Comparison of ENCODE assay signal across 8 cellular contexts in genomic region chr17:68019675-68020450, GRCh38.
A peak's percentile ranks its signal among the peaks of the same experiment; 100 is the strongest.
DNase-seq lines count a peak whose midpoint lies in the region; ATAC-seq lines count a peak whose summit lies in the region.

No MANE protein-coding gene starts in this region.

- ATAC-seq in GM18861 (IDR thresholded peaks at IDR 0.05; ENCODE audit: unreplicated experiment) (peak; percentile 93), HG03095 (IDR thresholded peaks at IDR 0.05; ENCODE audit: unreplicated experiment) (peak; percentile 96)

- DNase-seq in ACHN (peak; percentile 96), NCI-H2107 treated with DMSO at 0.1 percent for 48 hours (lab: John Stamatoyannopoulos, UW; ENCODE audit: unreplicated experiment) (peak; percentile 75), UCSD-AML1 (lab: John Stamatoyannopoulos, UW; ENCODE audit: unreplicated experiment) (peak; percentile 98), brain pericyte (ENCODE audit: low read depth, low spot score) (peak; percentile 94), skeletal muscle cell (ENCODE audit: low read depth) (peak; percentile 84)

- peak overlapping the region; percentile 72 for H3K4me3 ChIP-seq in iPS-11a (ENCODE audit: low read depth, low read length)
- peak overlapping the region; percentile 71 for H3K4me3 ChIP-seq in skeletal muscle cell (ENCODE audit: low read depth, low read length)

- in situ Hi-C loops in ACHN (cut with HindIII; ENCODE audit: low pct_ligation_motif_present, low pct_unique_long_range_greater_than_20kb, low sequenced_read_pairs) = no loop called here

Comparison
In these comparisons a context has a peak if more than half of its experiments do, and no peak if none do; other contexts are left out.
1. Peak in every context shown above with its lines: DNase-seq, ATAC-seq and H3K4me3 ChIP-seq.